Comparison of ENCODE assay signal across 21 cellular contexts in genomic region chr2:98522854-98523253, GRCh38.
DNase-seq lines count a peak whose midpoint lies in the region; ATAC-seq and TF ChIP-seq lines count a peak whose summit lies in the region.
"Had no signal": no experiment of that assay in that cellular context is flagged by ENCODE, and none has a peak within 500 bp of the region (broad histone marks: within the 10 kb centered on the region; RNA-seq: fewer than 3 reads in every experiment).

No MANE protein-coding gene starts in this region.

- H3K4me3 ChIP-seq in fibroblast of pulmonary artery (replicated peaks; ENCODE audit: low read depth, low read length) (no peak overlapping the region), upper lobe of right lung (no peak overlapping the region)
- H3K4me3 ChIP-seq in CD8-positive, alpha-beta memory T cell (ENCODE audit: low read length): no peak overlapping the region
- H3K4me3 ChIP-seq: Peyer's patch had no signal

- no peaks in the 10 kb centered on the region for H3K9me3 ChIP-seq in upper lobe of right lung
- no peaks in the 10 kb centered on the region for H3K9me3 ChIP-seq in CD8-positive, alpha-beta memory T cell (ENCODE audit: low read length)
- H3K9me3 ChIP-seq: Peyer's patch had no signal

- DNase-seq in natural killer cell treated with Interleukin-12 subunit alpha and Interleukin-12 subunit beta and Interleukin-15 and Interleukin-18, amount 100 ng/mL, for 72 hours (ENCODE audit: low spot score): no peak
- DNase-seq in natural killer cell: no peak
- peak; percentile 30 to 88 for DNase-seq in dermis microvascular lymphatic vessel endothelial cell (ENCODE audit: low read depth in 2 of 2)
- peak; percentile 52 for DNase-seq in fibroblast of pulmonary artery (ENCODE audit: low read depth)
- DNase-seq in upper lobe of right lung: no peak
- no peak for DNase-seq in erythroblast (lab: John Stamatoyannopoulos, UW)
- DNase-seq in CD8-positive, alpha-beta memory T cell: no peak
- DNase-seq: 8988T, AML-193, C1 segment of cervical spinal cord, DMS79, HFFc6, KG1, NCI-H1092 treated with DMSO at 0.1 percent for 48 hours, NCI-H1436 treated with DMSO at 0.1 percent for 48 hours, NCI-H2029, NCI-H226, NCI-H524, Peyer's patch had no signal

- H3K27me3 ChIP-seq in upper lobe of right lung: no peaks in the 10 kb centered on the region
- H3K27me3 ChIP-seq in CD8-positive, alpha-beta memory T cell (ENCODE audit: insufficient read depth, low read length, poor library complexity, severe bottlenecking): no peaks in the 10 kb centered on the region
- H3K27me3 ChIP-seq: Peyer's patch had no signal

- CTCF ChIA-PET in CD8-positive, alpha-beta memory T cell (lab: Charles Lee): interaction anchor here (1.5 kb wide), 1 partner anchor 110 kb away, joined by 4 read pairs; no protein-coding TSS in a partner anchor

- peaks cover 11% of the 10 kb centered on the region for H3K36me3 Mint-ChIP-seq in natural killer cell treated with Interleukin-12 subunit alpha and Interleukin-12 subunit beta and Interleukin-15 and Interleukin-18, amount 100 ng/mL, for 72 hours
- H3K36me3 Mint-ChIP-seq in natural killer cell: peaks cover 16% of the 10 kb centered on the region
- H3K36me3 Mint-ChIP-seq in CD8-positive, alpha-beta memory T cell: peaks cover 16 to 70% (median 19%) of the 10 kb centered on the region in 3 donors

- TF ChIP-seq CTCF in natural killer cell (IDR thresholded peaks at IDR 0.05): no peak
- no peak for TF ChIP-seq CTCF in fibroblast of pulmonary artery (IDR thresholded peaks at IDR 0.05; ENCODE audit: low read length, missing control alignments)
- TF ChIP-seq CTCF in upper lobe of right lung (IDR thresholded peaks at IDR 0.05): no peak

- no peak overlapping the region for H3K27ac ChIP-seq in upper lobe of right lung
- H3K27ac ChIP-seq in CD8-positive, alpha-beta memory T cell (ENCODE audit: low read depth, low read length): no peak overlapping the region
- H3K27ac ChIP-seq: HL-60, Peyer's patch had no signal

- H3K4me1 ChIP-seq in upper lobe of right lung: peaks cover 6% of the 10 kb centered on the region
- peaks cover 9% of the 10 kb centered on the region for H3K4me1 ChIP-seq in CD8-positive, alpha-beta memory T cell (ENCODE audit: insufficient read depth, low read length)
- H3K4me1 ChIP-seq: Peyer's patch had no signal

- peak overlapping the region; percentile 17 to 80 for H3K27ac Mint-ChIP-seq in natural killer cell treated with Interleukin-12 subunit alpha and Interleukin-12 subunit beta and Interleukin-15 and Interleukin-18, amount 100 ng/mL, for 72 hours
- peak overlapping the region in 1 of 2 donors; percentile 64 for H3K27ac Mint-ChIP-seq in natural killer cell
- H3K27ac Mint-ChIP-seq in CD8-positive, alpha-beta memory T cell: peak overlapping the region in 2 of 8 donors; percentile 5 to 33
- H3K27ac Mint-ChIP-seq: HFFc6 had no signal

- ATAC-seq in natural killer cell treated with Interleukin-12 subunit alpha and Interleukin-12 subunit beta and Interleukin-15 and Interleukin-18, amount 100 ng/mL, for 72 hours: no peak
- no peak for ATAC-seq in natural killer cell
- peak; percentile 66 for ATAC-seq in upper lobe of right lung
- ATAC-seq in GM19035 (IDR thresholded peaks at IDR 0.05; ENCODE audit: unreplicated experiment): no peak

- H3K4me3 Mint-ChIP-seq in natural killer cell treated with Interleukin-12 subunit alpha and Interleukin-12 subunit beta and Interleukin-15 and Interleukin-18, amount 100 ng/mL, for 72 hours: no peak overlapping the region
- no peak overlapping the region for H3K4me3 Mint-ChIP-seq in natural killer cell
- no peak overlapping the region for H3K4me3 Mint-ChIP-seq in CD8-positive, alpha-beta memory T cell
- H3K4me3 Mint-ChIP-seq: HFFc6 had no signal

- POLR2A ChIA-PET in CD8-positive, alpha-beta memory T cell (lab: Charles Lee): no interaction called here

- peaks cover 17% of the 10 kb centered on the region for H3K36me3 ChIP-seq in upper lobe of right lung
- H3K36me3 ChIP-seq in CD8-positive, alpha-beta memory T cell (ENCODE audit: insufficient read depth, low read length): peaks cover 15% of the 10 kb centered on the region

- intact Hi-C loops in natural killer cell (cut with micrococcal nuclease): no loop called here
- intact Hi-C loops in upper lobe of right lung (cut with DNase I): no loop called here

- peaks cover 21 to 23% of the 10 kb centered on the region in 2 donors for H3K4me1 Mint-ChIP-seq in natural killer cell treated with Interleukin-12 subunit alpha and Interleukin-12 subunit beta and Interleukin-15 and Interleukin-18, amount 100 ng/mL, for 72 hours (ENCODE audit: low read depth in 2 of 2)
- H3K4me1 Mint-ChIP-seq in natural killer cell: peaks cover 34 to 50% of the 10 kb centered on the region in 2 donors
- peaks cover 11 to 27% (median 26%) of the 10 kb centered on the region in 3 donors for H3K4me1 Mint-ChIP-seq in CD8-positive, alpha-beta memory T cell

- no peak for TF ChIP-seq POLR2A in erythroblast (IDR thresholded peaks at IDR 0.05; ENCODE audit: low read length)

- H3K27me3 Mint-ChIP-seq in natural killer cell treated with Interleukin-12 subunit alpha and Interleukin-12 subunit beta and Interleukin-15 and Interleukin-18, amount 100 ng/mL, for 72 hours: no peaks in the 10 kb centered on the region
- no peaks in the 10 kb centered on the region for H3K27me3 Mint-ChIP-seq in natural killer cell (ENCODE audit: low read depth in 2 of 2)
- H3K27me3 Mint-ChIP-seq in CD8-positive, alpha-beta memory T cell: no peaks in the 10 kb centered on the region

- no peaks in the 10 kb centered on the region for H3K9me3 Mint-ChIP-seq in natural killer cell treated with Interleukin-12 subunit alpha and Interleukin-12 subunit beta and Interleukin-15 and Interleukin-18, amount 100 ng/mL, for 72 hours
- no peaks in the 10 kb centered on the region for H3K9me3 Mint-ChIP-seq in natural killer cell
- peaks cover 0 to 3% (median 0%) of the 10 kb centered on the region in 5 donors for H3K9me3 Mint-ChIP-seq in CD8-positive, alpha-beta memory T cell
- H3K9me3 Mint-ChIP-seq: HFFc6 had no signal

Comparison
In these comparisons a context has a peak if more than half of its experiments do, and no peak if none do; other contexts are left out.
1. DNase-seq: peak in dermis microvascular lymphatic vessel endothelial cell (2 of 2) and fibroblast of pulmonary artery (single experiment); none in natural killer cell treated with Interleukin-12 subunit alpha and Interleukin-12 subunit beta and Interleukin-15 and Interleukin-18, amount 100 ng/mL, for 72 hours (single experiment), natural killer cell (single experiment), upper lobe of right lung (single experiment), erythroblast (0 of 2) and CD8-positive, alpha-beta memory T cell (0 of 5).